14 cellular contexts compared by ENCODE assay signal in the genomic region with DNA sequence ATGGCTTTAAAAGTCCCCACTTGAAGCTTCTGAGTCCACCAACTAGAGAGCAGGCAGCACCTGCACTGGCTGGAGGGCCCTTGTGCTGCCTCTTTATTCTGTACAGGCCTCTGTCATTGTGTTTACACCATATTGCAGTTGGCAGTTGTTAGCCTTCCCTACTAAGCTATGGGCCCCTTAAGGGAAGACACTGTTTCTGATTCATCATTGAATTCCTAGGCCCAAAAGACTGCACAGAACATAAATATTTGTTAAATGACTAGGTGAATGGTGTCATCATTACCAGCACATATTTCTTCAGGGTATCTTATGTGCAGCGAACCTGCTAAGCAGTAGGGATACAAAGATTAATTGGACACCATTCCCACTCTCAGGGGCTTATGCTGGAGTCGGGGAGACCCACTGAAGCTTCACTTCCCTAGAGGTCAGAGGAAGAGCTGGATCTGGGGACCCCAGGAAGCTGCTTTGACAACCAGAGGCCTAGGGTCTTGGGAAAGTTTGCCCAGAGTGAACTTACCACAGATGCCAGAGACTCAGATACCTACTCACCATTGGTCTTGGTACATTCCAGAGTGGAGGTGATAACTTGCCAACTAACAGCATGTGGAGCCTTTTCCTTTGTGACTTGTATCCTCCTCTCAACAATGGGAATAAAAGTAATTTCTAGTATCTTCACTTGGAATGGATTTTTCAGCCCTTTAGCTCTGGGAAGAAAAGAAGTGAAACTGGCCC. TPM values are rescaled to one million over a fixed set of nuclear protein-coding genes. Genes with fewer than 3 reads are reported as not detected.
DNase-seq lines count a peak whose midpoint lies in the region; ATAC-seq and TF ChIP-seq lines count a peak whose summit lies in the region.
"Had no signal": no experiment of that assay in that cellular context is flagged by ENCODE, and none has a peak within 500 bp of the region (broad histone marks: within the 10 kb centered on the region; RNA-seq: fewer than 3 reads in every experiment).

No MANE protein-coding gene starts in this region.

- H3K27ac ChIP-seq in endodermal cell (ENCODE audit: low read depth, low read length): no peak overlapping the region
- H3K27ac ChIP-seq: upper lobe of left lung had no signal

- intact Hi-C loops in activated T-helper 2 cell treated with anti-CD3 and anti-CD28 coated beads, Interferon-gamma antibody, Interleukin-2, Interleukin-4, amounts not matched to agents 10 μg/mL and 5 μg/mL and 100 μg/mL, durations not matched to agents 14 hours and 24 hours and 36 hours (cut with micrococcal nuclease): no loop called here

- WGBS in endodermal cell (ENCODE audit: insufficient coverage in 1 of 2, insufficient read length in 1 of 2), 2 experiments: 87 to 100% methylated on average over 2 of the region's 2 CpGs

- DNase-seq in EH (ENCODE audit: low read depth) (peak; percentile 95), NCI-H774 (lab: John Stamatoyannopoulos, UW) (peak; percentile 44), endodermal cell (peak; percentile 47), progenitor cell of endocrine pancreas (ENCODE audit: low spot score, unreplicated experiment) (no peak), COLO829 (ENCODE audit: low spot score) (no peak)
- no peak for DNase-seq in activated T-helper 2 cell treated with anti-CD3 and anti-CD28 coated beads, Interferon-gamma antibody, Interleukin-2, Interleukin-4, amounts not matched to agents 10 μg/mL and 5 μg/mL and 100 μg/mL, durations not matched to agents 14 hours and 24 hours and 36 hours (ENCODE audit: low spot score)
- DNase-seq: activated CD8-positive, alpha-beta T cell treated with anti-CD3 and anti-CD28 coated beads for 36 hours; aorta; glutamatergic neuron; naive thymus-derived CD4-positive, alpha-beta T cell; SHP77; upper lobe of left lung had no signal

- peaks cover 21% of the 10 kb centered on the region for H3K4me1 ChIP-seq in endodermal cell (ENCODE audit: control insufficient read depth, insufficient read depth, low read length)
- H3K4me1 ChIP-seq: upper lobe of left lung had no signal

- H3K27me3 Mint-ChIP-seq in endodermal cell (ENCODE audit: insufficient read depth): no peaks in the 10 kb centered on the region
- no peaks in the 10 kb centered on the region for H3K27me3 Mint-ChIP-seq in progenitor cell of endocrine pancreas
- peaks cover 9% of the 10 kb centered on the region for H3K27me3 Mint-ChIP-seq in activated T-helper 2 cell treated with anti-CD3 and anti-CD28 coated beads, Interferon-gamma antibody, Interleukin-2, Interleukin-4, amounts not matched to agents 10 μg/mL and 5 μg/mL and 100 μg/mL, durations not matched to agents 14 hours and 24 hours and 36 hours (ENCODE audit: low read depth)

- H3K4me3 ChIP-seq in endodermal cell (ENCODE audit: low read length): no peak overlapping the region
- H3K4me3 ChIP-seq: upper lobe of left lung had no signal

- H3K9me3 Mint-ChIP-seq in endodermal cell (no peaks in the 10 kb centered on the region), progenitor cell of endocrine pancreas (ENCODE audit: low read depth) (no peaks in the 10 kb centered on the region)
- no peaks in the 10 kb centered on the region for H3K9me3 Mint-ChIP-seq in activated T-helper 2 cell treated with anti-CD3 and anti-CD28 coated beads, Interferon-gamma antibody, Interleukin-2, Interleukin-4, amounts not matched to agents 10 μg/mL and 5 μg/mL and 100 μg/mL, durations not matched to agents 14 hours and 24 hours and 36 hours
- H3K9me3 Mint-ChIP-seq: activated CD8-positive, alpha-beta T cell treated with anti-CD3 and anti-CD28 coated beads for 36 hours; naive thymus-derived CD4-positive, alpha-beta T cell had no signal

- no peaks in the 10 kb centered on the region for H3K27me3 ChIP-seq in endodermal cell (ENCODE audit: control insufficient read depth, insufficient read depth, low read length, poor library complexity, severe bottlenecking)
- H3K27me3 ChIP-seq: upper lobe of left lung had no signal

- H3K27ac Mint-ChIP-seq in endodermal cell (no peak overlapping the region), progenitor cell of endocrine pancreas (peak overlapping the region; percentile 98)
- no peak overlapping the region for H3K27ac Mint-ChIP-seq in activated T-helper 2 cell treated with anti-CD3 and anti-CD28 coated beads, Interferon-gamma antibody, Interleukin-2, Interleukin-4, amounts not matched to agents 10 μg/mL and 5 μg/mL and 100 μg/mL, durations not matched to agents 14 hours and 24 hours and 36 hours
- H3K27ac Mint-ChIP-seq: activated CD8-positive, alpha-beta T cell treated with anti-CD3 and anti-CD28 coated beads for 36 hours; naive thymus-derived CD4-positive, alpha-beta T cell had no signal

- H3K36me3 Mint-ChIP-seq in endodermal cell (ENCODE audit: low read depth) (no peaks in the 10 kb centered on the region), progenitor cell of endocrine pancreas (ENCODE audit: insufficient read depth) (no peaks in the 10 kb centered on the region)
- H3K36me3 Mint-ChIP-seq in activated T-helper 2 cell treated with anti-CD3 and anti-CD28 coated beads, Interferon-gamma antibody, Interleukin-2, Interleukin-4, amounts not matched to agents 10 μg/mL and 5 μg/mL and 100 μg/mL, durations not matched to agents 14 hours and 24 hours and 36 hours (ENCODE audit: low read depth): no peaks in the 10 kb centered on the region
- H3K36me3 Mint-ChIP-seq: naive thymus-derived CD4-positive, alpha-beta T cell had no signal

- TF ChIP-seq CTCF in endodermal cell (conservative IDR thresholded peaks at IDR 0.05): no peak
- TF ChIP-seq CTCF in progenitor cell of endocrine pancreas (IDR thresholded peaks at IDR 0.05; ENCODE audit: unreplicated experiment): no peak

- H3K36me3 ChIP-seq in endodermal cell (ENCODE audit: control insufficient read depth, insufficient read depth, low read length): no peaks in the 10 kb centered on the region
- H3K36me3 ChIP-seq: upper lobe of left lung had no signal

- H3K4me1 Mint-ChIP-seq in endodermal cell: peaks cover 51% of the 10 kb centered on the region
- peaks cover 48% of the 10 kb centered on the region for H3K4me1 Mint-ChIP-seq in progenitor cell of endocrine pancreas (ENCODE audit: low read depth)
- no peaks in the 10 kb centered on the region for H3K4me1 Mint-ChIP-seq in activated T-helper 2 cell treated with anti-CD3 and anti-CD28 coated beads, Interferon-gamma antibody, Interleukin-2, Interleukin-4, amounts not matched to agents 10 μg/mL and 5 μg/mL and 100 μg/mL, durations not matched to agents 14 hours and 24 hours and 36 hours (ENCODE audit: low read depth)

- H3K4me3 Mint-ChIP-seq in endodermal cell (no peak overlapping the region), progenitor cell of endocrine pancreas (ENCODE audit: low read depth) (no peak overlapping the region)
- H3K4me3 Mint-ChIP-seq in activated T-helper 2 cell treated with anti-CD3 and anti-CD28 coated beads, Interferon-gamma antibody, Interleukin-2, Interleukin-4, amounts not matched to agents 10 μg/mL and 5 μg/mL and 100 μg/mL, durations not matched to agents 14 hours and 24 hours and 36 hours (ENCODE audit: low read depth): no peak overlapping the region
- H3K4me3 Mint-ChIP-seq: activated CD8-positive, alpha-beta T cell treated with anti-CD3 and anti-CD28 coated beads for 36 hours; naive thymus-derived CD4-positive, alpha-beta T cell had no signal

- no peaks in the 10 kb centered on the region for H3K9me3 ChIP-seq in endodermal cell (ENCODE audit: control insufficient read depth, low read length)
- H3K9me3 ChIP-seq: upper lobe of left lung had no signal

- no peak for ATAC-seq in HG03108 (IDR thresholded peaks at IDR 0.05; ENCODE audit: unreplicated experiment)
- no peak for ATAC-seq in HG03045 (IDR thresholded peaks at IDR 0.05; ENCODE audit: unreplicated experiment)
- ATAC-seq: activated CD8-positive, alpha-beta T cell treated with anti-CD3 and anti-CD28 coated beads for 36 hours; naive thymus-derived CD4-positive, alpha-beta T cell had no signal

- no peak overlapping the region for H3K9ac ChIP-seq in endodermal cell (ENCODE audit: extremely low read depth, low read length, poor library complexity, severe bottlenecking)

RNA-seq across cellular contexts. Expression of gene DDX52, which starts 28.7 kb away (rescaled TPM):
- total RNA-seq in endodermal cell (10 to 100 TPM; 51.5 to 63.3 TPM), progenitor cell of endocrine pancreas (77.2 and 79.4 TPM in 2 replicates)
- 37.7 TPM for polyA plus RNA-seq in endodermal cell (2013, experiment 1 of 2)
- polyA plus RNA-seq in endodermal cell (2013, experiment 2 of 2): 37.3 TPM
- 43.4 and 46.9 TPM in 2 replicates for total RNA-seq in activated T-helper 2 cell treated with anti-CD3 and anti-CD28 coated beads, Interferon-gamma antibody, Interleukin-2, Interleukin-4, amounts not matched to agents 10 μg/mL and 5 μg/mL and 100 μg/mL, durations not matched to agents 14 hours and 24 hours and 36 hours

Comparison
In these comparisons a context has a peak if more than half of its experiments do, and no peak if none do; other contexts are left out.
1. DNase-seq: peak in EH (single experiment), NCI-H774 (single experiment) and endodermal cell (single experiment); none in progenitor cell of endocrine pancreas (single experiment), COLO829 (single experiment) and activated T-helper 2 cell treated with anti-CD3 and anti-CD28 coated beads, Interferon-gamma antibody, Interleukin-2, Interleukin-4, amounts not matched to agents 10 μg/mL and 5 μg/mL and 100 μg/mL, durations not matched to agents 14 hours and 24 hours and 36 hours (single experiment).